ENCODE assay signal across 8 cellular contexts in genomic region chr9:81522721-81523551, GRCh38.
DNase-seq lines count a peak whose midpoint lies in the region; ATAC-seq and TF ChIP-seq lines count a peak whose summit lies in the region.

No MANE protein-coding gene starts in this region.

- no peaks in the 10 kb centered on the region for H3F3A ChIP-seq in smooth muscle cell (ENCODE audit: low read depth)

- WGBS in smooth muscle cell (ENCODE audit: low lambda C conversion rate) = 69% methylated on average over 8 of the region's 8 CpGs

- H4K20me1 ChIP-seq in smooth muscle cell (ENCODE audit: low read depth) = no peaks in the 10 kb centered on the region

- H3K27me3 ChIP-seq in smooth muscle cell (ENCODE audit: low read depth) = no peaks in the 10 kb centered on the region

- H3K4me1 ChIP-seq in smooth muscle cell (ENCODE audit: low read depth) = peaks cover 2% of the 10 kb centered on the region

- no peaks in the 10 kb centered on the region for H3K79me2 ChIP-seq in smooth muscle cell (ENCODE audit: low read depth)

- H3K36me3 ChIP-seq in smooth muscle cell (ENCODE audit: low read depth) = no peaks in the 10 kb centered on the region

- peak; percentile 55 for TF ChIP-seq CTCF in smooth muscle cell (IDR thresholded peaks at IDR 0.05; ENCODE audit: borderline replicate concordance, insufficient read depth, poor library complexity, severe bottlenecking)

- H3K27ac ChIP-seq in smooth muscle cell (ENCODE audit: low read depth) = no peak overlapping the region

- ATAC-seq in GM21381 (IDR thresholded peaks at IDR 0.05; ENCODE audit: unreplicated experiment) (peak; percentile 73), GM21515 (IDR thresholded peaks at IDR 0.05; ENCODE audit: unreplicated experiment) (no peak)

- H3K4me2 ChIP-seq in smooth muscle cell = no peak overlapping the region

- no peak overlapping the region for H3K4me3 ChIP-seq in smooth muscle cell

- H3K9ac ChIP-seq in smooth muscle cell (ENCODE audit: low read depth) = no peak overlapping the region

- no peak overlapping the region for H2AFZ ChIP-seq in smooth muscle cell (ENCODE audit: low read depth)

- no peaks in the 10 kb centered on the region for H3K9me3 ChIP-seq in smooth muscle cell (replicated peaks; ENCODE audit: low read depth)

- DNase-seq in AML-193 (lab: John Stamatoyannopoulos, UW) = peak; percentile 4 to 23
- peak; percentile 26 for DNase-seq in NCI-H1092 (lab: John Stamatoyannopoulos, UW)
- peak; percentile 75 for DNase-seq in amniotic epithelial cell (ENCODE audit: low read depth)
- peak; percentile 33 for DNase-seq in iPS DF 19.7 (ENCODE audit: low read depth, low spot score)
- no peak for DNase-seq in smooth muscle cell (lab: John Stamatoyannopoulos, UW; ENCODE audit: unreplicated experiment)
- DNase-seq in NCI-H187 (lab: John Stamatoyannopoulos, UW) = no peak

Comparison
In these comparisons a context has a peak if more than half of its experiments do, and no peak if none do; other contexts are left out.
1. DNase-seq: peak in AML-193 (2 of 2), NCI-H1092 (single experiment), amniotic epithelial cell (single experiment) and iPS DF 19.7 (single experiment); none in smooth muscle cell (single experiment) and NCI-H187 (0 of 2).